Comparison of ENCODE assay signal across 1 cellular context in genomic region chr7:74655324-74655723, GRCh38.
TF ChIP-seq lines count a peak whose summit lies in the region.

No MANE protein-coding gene starts in this region.

TF ChIP-seq in GM12878, 131 proteins besides CTCF, POLR2A, EP300 and RAD21 (continued from another document):
- TF ChIP-seq ZBTB40 (IDR thresholded peaks at IDR 0.05; ENCODE audit: borderline replicate concordance), result no peak
- TF ChIP-seq MLLT1 (IDR thresholded peaks at IDR 0.05), result peak; percentile 68; the same call in 1 of the 2 replicates
- no peak for TF ChIP-seq POU2F2 (IDR thresholded peaks at IDR 0.05; ENCODE audit: borderline replicate concordance, low read depth, low read length)
TF ChIP-seq in GM12878: peak in this region for 1.
